Comparison of ENCODE assay signal across 8 cellular contexts in the genomic region with DNA sequence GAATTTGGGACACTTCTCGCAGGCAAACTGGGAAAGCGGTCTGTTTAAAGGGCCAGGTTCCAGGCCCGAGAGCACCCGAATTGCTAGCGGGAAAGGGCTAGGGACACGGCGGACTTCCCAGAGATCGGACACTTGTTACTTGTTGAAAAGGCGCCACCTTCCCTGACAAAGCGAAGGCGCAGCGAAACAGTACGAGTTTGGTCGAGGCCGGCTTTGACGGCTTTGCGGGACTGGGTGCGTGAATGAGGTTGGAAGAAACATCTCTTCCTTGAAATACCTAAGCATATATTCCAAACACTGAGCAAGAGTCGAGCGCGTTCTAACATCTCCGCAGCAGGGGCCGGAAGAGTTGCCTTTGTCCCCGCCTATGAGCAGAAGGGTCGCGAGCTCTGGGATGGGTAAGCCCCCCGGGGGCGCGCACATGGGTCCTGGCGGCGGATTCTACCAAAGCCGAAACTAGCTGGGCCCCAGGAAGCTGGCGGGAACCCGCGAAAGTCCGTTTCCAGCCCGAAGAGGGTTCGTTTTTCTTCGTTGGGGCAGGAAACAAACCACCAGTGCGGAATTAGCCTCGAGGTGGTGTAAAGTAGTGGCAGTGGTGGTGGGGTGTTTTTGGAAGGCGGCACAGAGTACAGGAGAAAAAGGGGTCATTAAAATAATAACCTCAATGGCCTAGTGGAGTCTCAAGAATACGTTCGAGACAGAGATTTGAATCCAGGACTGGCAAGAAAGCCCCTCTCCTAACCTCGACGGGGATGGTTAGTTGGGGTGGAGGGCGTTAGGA. TPM values are rescaled to one million over a fixed set of nuclear protein-coding genes. Genes with fewer than 3 reads are reported as not detected.
DNase-seq lines count a peak whose midpoint lies in the region; ATAC-seq and TF ChIP-seq lines count a peak whose summit lies in the region.

No MANE protein-coding gene starts in this region.

- H3K4me2 ChIP-seq in SK-N-SH: peak overlapping the region; percentile 98

- peaks cover 99% of the 10 kb centered on the region for H3K79me2 ChIP-seq in SK-N-SH (ENCODE audit: insufficient read depth)

- no peak for TF ChIP-seq EP300 in SK-N-SH (IDR thresholded peaks at IDR 0.05; ENCODE audit: borderline replicate concordance in 1 of 2, low read depth in 1 of 2, low read length in 1 of 2)
- TF ChIP-seq EP300 in ovary (IDR thresholded peaks at IDR 0.05): no peak

- 18% methylated on average over 37 of the region's 47 CpGs for WGBS in SK-N-SH (ENCODE audit: low lambda C conversion rate)
- WGBS in ovary, 3 donors: 11 to 19% (median 11%) methylated on average over 47 of the region's 47 CpGs

- TF ChIP-seq CTCF in SK-N-SH (IDR thresholded peaks at IDR 0.05): peak; percentile 34
- no peak for TF ChIP-seq CTCF in fibroblast of the aortic adventitia (IDR thresholded peaks at IDR 0.05; ENCODE audit: insufficient read depth, low read length)
- no peak for TF ChIP-seq CTCF in ovary (IDR thresholded peaks at IDR 0.05)

- no peaks in the 10 kb centered on the region for H3K36me3 Mint-ChIP-seq in activated CD8-positive, alpha-beta memory T cell treated with anti-CD3 and anti-CD28 coated beads, Interleukin-2, amount 10 ng/mL, durations not matched to agents 7 days and 5 days

- H3K4me3 Mint-ChIP-seq in activated CD8-positive, alpha-beta memory T cell treated with anti-CD3 and anti-CD28 coated beads, Interleukin-2, amount 10 ng/mL, durations not matched to agents 7 days and 5 days: peak overlapping the region; percentile 8

- peak overlapping the region; percentile 36; the same call in 1 of the 2 replicates for H2AFZ ChIP-seq in SK-N-SH (ENCODE audit: low read depth)

- no peaks in the 10 kb centered on the region for H3K9me2 ChIP-seq in SK-N-SH

- TF ChIP-seq RAD21 in SK-N-SH (IDR thresholded peaks at IDR 0.05; ENCODE audit: low read length): no peak

- H3K27me3 ChIP-seq in SK-N-SH (ENCODE audit: insufficient read depth): no peaks in the 10 kb centered on the region
- H3K27me3 ChIP-seq in ovary: no peaks in the 10 kb centered on the region

- H3F3A ChIP-seq in SK-N-SH (replicated peaks; ENCODE audit: insufficient read depth): peaks cover 20% of the 10 kb centered on the region

- no peak for TF ChIP-seq POLR2A in ovary (IDR thresholded peaks at IDR 0.05)

- peaks cover 35% of the 10 kb centered on the region for H3K4me1 Mint-ChIP-seq in activated CD8-positive, alpha-beta memory T cell treated with anti-CD3 and anti-CD28 coated beads, Interleukin-2, amount 10 ng/mL, durations not matched to agents 7 days and 5 days

- peak overlapping the region; percentile 95 for H3K9ac ChIP-seq in SK-N-SH

- no peak for DNase-seq in activated CD8-positive, alpha-beta memory T cell treated with anti-CD3 and anti-CD28 coated beads, Interleukin-2, amount 10 ng/mL, durations not matched to agents 7 days and 5 days
- DNase-seq in activated CD8-positive, alpha-beta memory T cell treated with anti-CD3 and anti-CD28 coated beads for 24 hours: no peak
- DNase-seq in SK-N-SH (peak; percentile 32), fibroblast of the aortic adventitia (ENCODE audit: low read depth) (peak; percentile 33), ovary (peak; percentile 28 to 52 (median 33))

- H3K27ac ChIP-seq in SK-N-SH (ENCODE audit: low read depth in 2 of 2, low read length in 1 of 2) (peak overlapping the region in 1 of 2 experiments; percentile 87; a peak in 2 of 4 replicates), ovary (peak overlapping the region in 1 of 2 donors; percentile 24)

- POLR2A ChIA-PET in SK-N-SH (lab: Yijun Ruan, JAX): no interaction called here

- H3K4me1 ChIP-seq in SK-N-SH (ENCODE audit: control insufficient read depth in 1 of 2, insufficient read depth in 2 of 2, low read depth in 1 of 2, low read length in 1 of 2) (peaks cover 2 to 28% of the 10 kb centered on the region in 2 experiments; a peak in 3 of 4 replicates), ovary (ENCODE audit: insufficient read depth) (peaks cover 1% of the 10 kb centered on the region)

- intact Hi-C loops in ovary (cut with DNase I): loop anchor here in 3 of 4 donors (5.0 kb wide), 1 partner anchor 354 kb away; no protein-coding TSS in a partner anchor

- H3K4me3 ChIP-seq in SK-N-SH (ENCODE audit: low read depth in 2 of 2, low read length in 1 of 2) (peak overlapping the region; percentile 54 to 86; a peak in 3 of 4 replicates), fibroblast of the aortic adventitia (ENCODE audit: low read depth, low read length) (peak overlapping the region; percentile 68), ovary (peak overlapping the region; percentile 39)

- H3K9me3 Mint-ChIP-seq in activated CD8-positive, alpha-beta memory T cell treated with anti-CD3 and anti-CD28 coated beads, Interleukin-2, amount 10 ng/mL, durations not matched to agents 7 days and 5 days (ENCODE audit: low read depth): no peaks in the 10 kb centered on the region

- no peak for ATAC-seq in activated CD8-positive, alpha-beta memory T cell treated with anti-CD3 and anti-CD28 coated beads, Interleukin-2, amount 10 ng/mL, durations not matched to agents 7 days and 5 days
- ATAC-seq in HG02678 (IDR thresholded peaks at IDR 0.05; ENCODE audit: unreplicated experiment) (no peak), HG03280 (IDR thresholded peaks at IDR 0.05; ENCODE audit: unreplicated experiment) (no peak), HG02973 (IDR thresholded peaks at IDR 0.05; ENCODE audit: unreplicated experiment) (no peak)

- peaks cover 0 to under 1% of the 10 kb centered on the region in 2 experiments for H3K36me3 ChIP-seq in SK-N-SH (replicated peaks in 1 of 2; ENCODE audit: control insufficient read depth in 1 of 2, insufficient read depth in 2 of 2, low read length in 1 of 2)
- no peaks in the 10 kb centered on the region for H3K36me3 ChIP-seq in ovary

- H4K20me1 ChIP-seq in SK-N-SH (ENCODE audit: insufficient read depth): no peaks in the 10 kb centered on the region; the same call in 1 of the 2 replicates

- no peak overlapping the region for H3K27ac Mint-ChIP-seq in activated CD8-positive, alpha-beta memory T cell treated with anti-CD3 and anti-CD28 coated beads, Interleukin-2, amount 10 ng/mL, durations not matched to agents 7 days and 5 days

- CTCF ChIA-PET in activated CD8-positive, alpha-beta memory T cell treated with anti-CD3 and anti-CD28 coated beads, Interleukin-2, amount 10 ng/mL, durations not matched to agents 7 days and 5 days (lab: Charles Lee): interaction anchor here (1.2 to 1.4 kb wide), 2 partner anchors 71 to 354 kb away, joined by 3 to 11 read pairs; no protein-coding TSS in a partner anchor
- CTCF ChIA-PET in SK-N-SH (lab: Yijun Ruan, JAX): interaction anchor here (0.9 to 1.2 kb wide), 2 partner anchors 11 to 353 kb away, joined by 3 to 5 read pairs; no protein-coding TSS in a partner anchor

- peaks cover 90% of the 10 kb centered on the region for H3K27me3 Mint-ChIP-seq in activated CD8-positive, alpha-beta memory T cell treated with anti-CD3 and anti-CD28 coated beads, Interleukin-2, amount 10 ng/mL, durations not matched to agents 7 days and 5 days

- H3K9me3 ChIP-seq in SK-N-SH (no peaks in the 10 kb centered on the region), ovary (no peaks in the 10 kb centered on the region)

TF ChIP-seq in SK-N-SH, 30 proteins besides CTCF, POLR2A, EP300 and RAD21:
- TF ChIP-seq SMC3 (IDR thresholded peaks at IDR 0.05; ENCODE audit: low read depth, low read length) (no peak), YY1 (IDR thresholded peaks at IDR 0.05; ENCODE audit: low read depth) (peak; percentile 29; the same call in 1 of the 2 replicates)
- TF ChIP-seq, protein P1, sequence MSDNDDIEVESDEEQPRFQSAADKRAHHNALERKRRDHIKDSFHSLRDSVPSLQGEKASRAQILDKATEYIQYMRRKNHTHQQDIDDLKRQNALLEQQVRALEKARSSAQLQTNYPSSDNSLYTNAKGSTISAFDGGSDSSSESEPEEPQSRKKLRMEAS (IDR thresholded peaks at IDR 0.05; ENCODE audit: low read depth): peak; percentile 37; the same call in 1 of the 2 replicates
TF ChIP-seq in SK-N-SH: peak in this region for 2.

RNA-seq across cellular contexts. Expression of gene GDNF, which starts 1.5 kb away (rescaled TPM):
- not detected for total RNA-seq in activated CD8-positive, alpha-beta memory T cell treated with anti-CD3 and anti-CD28 coated beads, Interleukin-2, amount 10 ng/mL, durations not matched to agents 7 days and 5 days
- polyA plus RNA-seq in SK-N-SH (2012; rRNA removed) (8.4 and 9.0 TPM in 2 replicates), ovary (1 to 10 TPM; 3.6 to 3.7 TPM)
- 8.8 and 9.4 TPM in 2 replicates for polyA plus RNA-seq in SK-N-SH (2012; cell fraction: cytosol; rRNA removed)
- polyA plus RNA-seq in SK-N-SH (2012; cell fraction: nucleus; rRNA removed): 15.7 and 17.8 TPM in 2 replicates
- total RNA-seq in fibroblast of the aortic adventitia (ENCODE audit: low replicate concordance) (0.54 TPM in 1 of 2 replicates, not detected in the other), ovary (1 to 10 TPM in 5 of 7 donors, under 1 TPM in 2; 0.23 to 6.3 (median 2.7) TPM)

Comparison
In these comparisons a context has a peak if more than half of its experiments do, and no peak if none do; other contexts are left out.
1. DNase-seq: peak in SK-N-SH (single experiment), fibroblast of the aortic adventitia (single experiment) and ovary (5 of 5); none in activated CD8-positive, alpha-beta memory T cell treated with anti-CD3 and anti-CD28 coated beads, Interleukin-2, amount 10 ng/mL, durations not matched to agents 7 days and 5 days (single experiment) and activated CD8-positive, alpha-beta memory T cell treated with anti-CD3 and anti-CD28 coated beads for 24 hours (single experiment).
2. Peak in every context shown above with its lines, with median percentiles within 50 percentile points of each other: H3K4me3 ChIP-seq.